27 cellular contexts compared by ENCODE assay signal in genomic region chr15:75927601-75928000, GRCh38.
"Had no signal": no experiment of that assay in that cellular context is flagged by ENCODE, and none has a peak within 500 bp of the region (broad histone marks: within the 10 kb centered on the region; RNA-seq: fewer than 3 reads in every experiment).

No MANE protein-coding gene starts in this region.

- H3K4me3 ChIP-seq: ascending aorta, breast epithelium, colonic mucosa, dorsolateral prefrontal cortex, esophagus muscularis mucosa, hepatocyte, lower lobe of right lung, neural progenitor cell, right lobe of liver, skin epidermis, thyroid gland, upper lobe of right lung had no signal

- H3K4me2 ChIP-seq: hepatocyte, neural progenitor cell had no signal

- H2AFZ ChIP-seq: hepatocyte, neural progenitor cell had no signal

- H3K27ac ChIP-seq: ascending aorta, breast epithelium, colonic mucosa, dorsolateral prefrontal cortex, esophagus muscularis mucosa, hepatocyte, lower lobe of right lung, neural progenitor cell, right lobe of liver, skin epidermis, thyroid gland, upper lobe of right lung had no signal

- H3K4me1 ChIP-seq: ascending aorta, breast epithelium, colonic mucosa, neural progenitor cell, right lobe of liver, upper lobe of right lung had no signal

- H3K36me3 ChIP-seq: colonic mucosa, neural progenitor cell had no signal

- H3K9me3 ChIP-seq: ascending aorta, breast epithelium, colonic mucosa, esophagus muscularis mucosa, lower lobe of right lung, right lobe of liver, thyroid gland, upper lobe of right lung had no signal

- DNase-seq: activated CD4-positive, alpha-beta memory T cell treated with anti-CD3 and anti-CD28 coated beads for 36 hours; activated CD4-positive, alpha-beta T cell treated with anti-CD3 and anti-CD28 coated beads for 48 hours; activated CD8-positive, alpha-beta memory T cell treated with anti-CD3 and anti-CD28 coated beads, Interleukin-2, amount 10 ng/mL, durations not matched to agents 7 days and 5 days; activated gamma-delta T cell; activated naive CD4-positive, alpha-beta T cell treated with anti-CD3 and anti-CD28 coated beads, Interleukin-2, amount 50 U/mL, for 16 hours; activated T-cell treated with anti-CD3 and anti-CD28 coated beads for 4 hours; colonic mucosa; dorsolateral prefrontal cortex; effector memory CD8-positive, alpha-beta T cell; glutamatergic neuron; immature natural killer cell; lower lobe of right lung; naive thymus-derived CD8-positive, alpha-beta T cell; posterior cingulate gyrus; right lobe of liver; stimulated activated CD4-positive, alpha-beta T cell treated with anti-CD3 and anti-CD28 coated beads, Interleukin-2, amount 100 ng/mL, for 24 hours; stimulated activated naive B cell treated with anti-CD40 and anti-IgM and Interleukin-4, amounts not matched to agents 10 μg/mL and 1 μg/mL and 100 μg/mL, for 72 hours; thyroid gland; upper lobe of right lung had no signal

- H3K9ac ChIP-seq: neural progenitor cell had no signal

- H3K27me3 ChIP-seq: ascending aorta, breast epithelium, colonic mucosa, dorsolateral prefrontal cortex, esophagus muscularis mucosa, hepatocyte, neural progenitor cell, right lobe of liver, thyroid gland, upper lobe of right lung had no signal

- FAIRE-seq: endothelial cell of umbilical vein, frontal cortex had no signal
